In genomic region chr6:16168858-16169257, GRCh38 we compare ENCODE assay signal across 8 cellular contexts. TPM values are rescaled to one million over a fixed set of nuclear protein-coding genes. Genes with fewer than 3 reads are reported as not detected.
DNase-seq lines count a peak whose midpoint lies in the region; ATAC-seq and TF ChIP-seq lines count a peak whose summit lies in the region.

No MANE protein-coding gene starts in this region.

- ATAC-seq in heart left ventricle (no peak), HG02870 (IDR thresholded peaks at IDR 0.05; ENCODE audit: unreplicated experiment) (no peak)

- no peak for TF ChIP-seq POLR2A in heart left ventricle (IDR thresholded peaks at IDR 0.05)
- TF ChIP-seq POLR2A in esophagus squamous epithelium (IDR thresholded peaks at IDR 0.05), result no peak

- no peaks in the 10 kb centered on the region for H3K9me3 ChIP-seq in heart left ventricle
- H3K9me3 ChIP-seq in esophagus squamous epithelium, result no peaks in the 10 kb centered on the region

- no peak for DNase-seq in heart left ventricle
- no peak for DNase-seq in cardiac septum (ENCODE audit: low spot score)
- DNase-seq in NCI-H2196 treated with DMSO at 0.1 percent for 48 hours (lab: John Stamatoyannopoulos, UW; ENCODE audit: unreplicated experiment), result peak; percentile 13
- peak; percentile 45 for DNase-seq in astrocyte of the spinal cord (ENCODE audit: low read depth, low spot score)
- DNase-seq in midbrain (lab: John Stamatoyannopoulos, UW), result peak; percentile 67
- no peak for DNase-seq in esophagus squamous epithelium (lab: John Stamatoyannopoulos, UW)
- DNase-seq in stimulated activated CD4-positive, alpha-beta T cell treated with anti-CD3 and anti-CD28 coated beads, Interleukin-4, amount 100 ng/mL, for 1 hour, result no peak

- TF ChIP-seq CTCF in heart left ventricle (IDR thresholded peaks at IDR 0.05) (peak in 10 of 12 donors; percentile 35 to 57 (median 46)), astrocyte of the spinal cord (IDR thresholded peaks at IDR 0.05; ENCODE audit: low read depth, low read length) (peak; percentile 68), esophagus squamous epithelium (IDR thresholded peaks at IDR 0.05) (peak in 2 of 6 experiments; percentile 27 to 32)

- no peak overlapping the region for H3K27ac ChIP-seq in heart left ventricle
- H3K27ac ChIP-seq in esophagus squamous epithelium, result no peak overlapping the region

- H3K27me3 ChIP-seq in heart left ventricle, result peaks cover 0 to 5% (median 0%) of the 10 kb centered on the region in 9 donors
- peaks cover 0 to 3% (median 0%) of the 10 kb centered on the region in 4 donors for H3K27me3 ChIP-seq in esophagus squamous epithelium

- H3K4me1 ChIP-seq in heart left ventricle, result no peaks in the 10 kb centered on the region
- no peaks in the 10 kb centered on the region for H3K4me1 ChIP-seq in esophagus squamous epithelium

- no peaks in the 10 kb centered on the region for H3K36me3 ChIP-seq in heart left ventricle
- H3K36me3 ChIP-seq in esophagus squamous epithelium, result no peaks in the 10 kb centered on the region

- 69 to 73% (median 71%) methylated on average over 3 of the region's 3 CpGs for WGBS in heart left ventricle, 4 donors
- WGBS in esophagus squamous epithelium, 2 donors, result 69 to 73% methylated on average over 3 of the region's 3 CpGs

- in situ Hi-C loops in astrocyte of the spinal cord (cut with HindIII; ENCODE audit: low sequenced_read_pairs), result no loop called here

- H3K4me3 ChIP-seq in heart left ventricle (no peak overlapping the region), astrocyte of the spinal cord (ENCODE audit: low read depth, low read length) (no peak overlapping the region), esophagus squamous epithelium (no peak overlapping the region)

- intact Hi-C loops in heart left ventricle (cut with DNase I), result loop anchor here in 1 of 10 donors (5.0 kb wide), 1 partner anchor 477 kb away; no protein-coding TSS in a partner anchor
- intact Hi-C loops in cardiac septum (cut with DNase I), result no loop called here
- intact Hi-C loops in esophagus squamous epithelium (cut with DNase I), result no loop called here

RNA-seq across cellular contexts. Expression of gene MYLIP, which starts 40.0 kb away (rescaled TPM):
- total RNA-seq in heart left ventricle (10 to 100 TPM in 8 of 9 donors, 1 to 10 TPM in 1; 6.6 to 19.9 (median 13.7) TPM), cardiac septum (17.6 TPM), esophagus squamous epithelium (10 to 100 TPM in 3 of 4 donors, 1 to 10 TPM in 1; 8.6 to 32.0 (median 17.5) TPM)
- polyA plus RNA-seq in heart left ventricle, result 10 to 100 TPM in 1 of 2 donors, 1 to 10 TPM in 1; 7.2 to 12.4 TPM

Comparison
In these comparisons a context has a peak if more than half of its experiments do, and no peak if none do; other contexts are left out.
1. DNase-seq: peak in NCI-H2196 treated with DMSO at 0.1 percent for 48 hours (single experiment), astrocyte of the spinal cord (single experiment) and midbrain (single experiment); none in heart left ventricle (0 of 5), cardiac septum (single experiment), esophagus squamous epithelium (single experiment) and stimulated activated CD4-positive, alpha-beta T cell treated with anti-CD3 and anti-CD28 coated beads, Interleukin-4, amount 100 ng/mL, for 1 hour (single experiment).